8 cellular contexts compared by ENCODE assay signal in the genomic region with DNA sequence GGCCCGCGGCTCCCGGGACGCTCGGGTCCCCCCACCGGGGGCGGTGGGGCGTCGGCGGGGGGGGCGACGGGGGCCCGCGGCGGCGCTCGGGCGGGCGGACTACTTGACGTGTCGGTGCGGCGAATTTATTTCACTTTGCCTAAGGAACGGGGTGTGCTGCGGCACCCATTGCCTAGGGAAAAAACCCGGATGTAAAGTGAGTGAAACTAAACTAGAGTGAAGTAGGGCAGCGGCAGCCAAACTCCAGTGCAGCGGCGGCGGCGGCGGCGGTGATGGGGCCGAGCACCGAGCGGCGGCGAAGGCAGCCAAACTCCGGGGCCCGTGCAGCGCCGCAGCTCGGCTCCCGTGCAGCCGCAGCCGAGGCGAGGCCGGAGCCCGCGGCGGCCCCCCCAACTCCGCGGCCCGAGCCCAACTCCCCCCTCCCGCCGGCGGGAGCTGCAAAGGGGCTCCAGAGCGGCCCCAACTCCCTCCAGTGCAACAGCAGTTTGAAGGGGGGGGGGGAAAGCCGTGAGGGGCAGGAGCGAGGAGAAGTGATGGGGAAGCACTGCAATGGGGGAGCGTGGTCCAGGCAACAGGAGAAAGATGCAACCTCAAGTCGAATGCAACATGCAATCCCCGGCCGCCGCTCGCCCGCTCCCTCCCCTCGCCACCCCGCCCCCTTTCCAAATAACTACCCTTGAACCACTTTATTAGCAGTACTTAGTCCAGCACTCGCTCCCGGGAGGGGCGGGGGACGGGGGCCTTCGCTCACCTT. TPM values are rescaled to one million over a fixed set of nuclear protein-coding genes. Genes with fewer than 3 reads are reported as not detected.
A peak's percentile ranks its signal among the peaks of the same experiment; 100 is the strongest.
DNase-seq lines count a peak whose midpoint lies in the region; ATAC-seq, FAIRE-seq and TF ChIP-seq lines count a peak whose summit lies in the region.

No MANE protein-coding gene starts in this region.

- H3K9ac ChIP-seq in keratinocyte (ENCODE audit: control insufficient read depth, extremely low read depth, insufficient read depth, low read length), result peak overlapping the region; percentile 70

- H2AFZ ChIP-seq in keratinocyte (ENCODE audit: control insufficient read depth, low read length), result peak overlapping the region; percentile 93

- intact Hi-C loops in activated B cell treated with CpG ODN at 0.5 μM for 24 hours (cut with micrococcal nuclease), result loop anchor here (1.0 to 10.0 kb wide), 11 partner anchors 9 to 578 kb away; partner anchors contain the start of genes ARHGAP1, ATG13, CRY2 and DGKZ

- no peaks in the 10 kb centered on the region for H3K9me1 ChIP-seq in keratinocyte (ENCODE audit: control insufficient read depth, extremely low read depth, insufficient read depth, low read length)

- H3K27ac ChIP-seq in caudate nucleus (ENCODE audit: low read depth, low read length), result peak overlapping the region; percentile 87
- peak overlapping the region; percentile 47 for H3K27ac ChIP-seq in keratinocyte (ENCODE audit: control insufficient read depth, insufficient read depth, low read length)

- no peaks in the 10 kb centered on the region for H3K9me3 Mint-ChIP-seq in activated B cell treated with CpG ODN at 0.5 μM for 24 hours

- H3K4me1 ChIP-seq in keratinocyte (ENCODE audit: control insufficient read depth, extremely low read depth, insufficient read depth, low read length), result peaks cover 9% of the 10 kb centered on the region

- TF ChIP-seq CTCF in activated B cell treated with CpG ODN at 0.5 μM for 24 hours (IDR thresholded peaks at IDR 0.05) (no peak), keratinocyte (optimal IDR thresholded peaks at IDR 0.05 in 1 of 3, IDR thresholded peaks at IDR 0.05 in 1 of 3, conservative IDR thresholded peaks at IDR 0.05 in 1 of 3; ENCODE audit: extremely low read depth in 1 of 3, insufficient read depth in 2 of 3, low read length in 3 of 3) (no peak)

- dilution Hi-C loops in keratinocyte (cut with MboI; ENCODE audit: extremely low pct_ligation_motif_present, low sequenced_read_pairs), result no loop called here

- H4K20me1 ChIP-seq in keratinocyte (ENCODE audit: control insufficient read depth, extremely low read depth, insufficient read depth, low read length), result no peaks in the 10 kb centered on the region

- H3K27me3 ChIP-seq in keratinocyte (ENCODE audit: control insufficient read depth, extremely low read depth, insufficient read depth, low read length), result no peaks in the 10 kb centered on the region

- in situ Hi-C loops in ACHN (cut with HindIII; ENCODE audit: low pct_ligation_motif_present, low pct_unique_long_range_greater_than_20kb, low sequenced_read_pairs), result no loop called here

- DNase-seq in ACHN, result peak; percentile 92
- DNase-seq in NCI-H2196 treated with DMSO at 0.1 percent for 48 hours (lab: John Stamatoyannopoulos, UW; ENCODE audit: unreplicated experiment), result peak; percentile 75
- no peak for DNase-seq in activated B cell treated with CpG ODN at 0.5 μM for 24 hours
- DNase-seq in caudate nucleus (lab: John Stamatoyannopoulos, UW), result peak in 55 of 61 donors; percentile 41 to 91 (median 78)
- DNase-seq in keratinocyte (ENCODE audit: low read depth, low spot score), result peak; percentile 33
- peak; percentile 58 to 63 (median 62) for DNase-seq in stimulated activated CD4-positive, alpha-beta T cell treated with anti-CD3 and anti-CD28 coated beads, Interleukin-12 subunit alpha, Interleukin-12 subunit beta, amount 100 ng/mL, for 48 hours (ENCODE audit: low read depth in 2 of 3, low spot score in 1 of 3)

- peak overlapping the region; percentile 87 for H3K4me3 Mint-ChIP-seq in activated B cell treated with CpG ODN at 0.5 μM for 24 hours

- H3K4me2 ChIP-seq in keratinocyte (ENCODE audit: control insufficient read depth, extremely low read depth, insufficient read depth, low read depth, low read length), result peak overlapping the region; percentile 87

- POLR2A ChIA-PET in activated B cell treated with CpG ODN at 0.5 μM for 24 hours (lab: Charles Lee), result interaction anchor here (1.1 to 1.3 kb wide), 2 partner anchors 39 to 275 kb away, joined by 3 to 4 read pairs; partner anchors contain the start of gene CRY2

- H3K4me3 ChIP-seq in keratinocyte (ENCODE audit: control insufficient read depth in 2 of 3, extremely low read depth in 1 of 3, insufficient read depth in 2 of 3, low read depth in 1 of 3, low read length in 3 of 3), result peak overlapping the region; percentile 60 to 91 (median 76)

- H3K27me3 Mint-ChIP-seq in activated B cell treated with CpG ODN at 0.5 μM for 24 hours, result no peaks in the 10 kb centered on the region

- H3K36me3 Mint-ChIP-seq in activated B cell treated with CpG ODN at 0.5 μM for 24 hours (ENCODE audit: low read depth), result peaks cover 12% of the 10 kb centered on the region

- no peaks in the 10 kb centered on the region for H3K9me3 ChIP-seq in keratinocyte (ENCODE audit: control insufficient read depth, low read depth, low read length)

- FAIRE-seq in keratinocyte (lab: Jason Lieb, UNC), result no peak

- CTCF ChIA-PET in activated B cell treated with CpG ODN at 0.5 μM for 24 hours (lab: Charles Lee), result no interaction called here

- ATAC-seq in GM18870 (IDR thresholded peaks at IDR 0.05; ENCODE audit: unreplicated experiment) (peak; percentile 48), HG03103 (IDR thresholded peaks at IDR 0.05; ENCODE audit: low read depth, unreplicated experiment) (peak; percentile 26), activated B cell treated with CpG ODN at 0.5 μM for 24 hours (ENCODE audit: low read depth) (peak; percentile 47)

- no peaks in the 10 kb centered on the region for H3K36me3 ChIP-seq in keratinocyte (ENCODE audit: control insufficient read depth in 2 of 2, extremely low read depth in 1 of 2, insufficient read depth in 2 of 2, low read length in 2 of 2)

- peak overlapping the region; percentile 91 for H3K27ac Mint-ChIP-seq in activated B cell treated with CpG ODN at 0.5 μM for 24 hours

- peaks cover 29% of the 10 kb centered on the region for H3K79me2 ChIP-seq in keratinocyte (ENCODE audit: control insufficient read depth, insufficient read depth, low read length)

- H3K4me1 Mint-ChIP-seq in activated B cell treated with CpG ODN at 0.5 μM for 24 hours, result peaks cover 30% of the 10 kb centered on the region

RNA-seq across cellular contexts. Expression of gene PHF21A, which starts 0.6 kb away (rescaled TPM):
- 63.2 and 71.0 TPM in 2 replicates for total RNA-seq in activated B cell treated with CpG ODN at 0.5 μM for 24 hours
- 10.8 to 16.1 TPM (median 11.7 TPM) in 3 replicates for polyA plus RNA-seq in keratinocyte
- polyA plus RNA-seq in keratinocyte (2011; ENCODE audit: low read depth), result 62.2 TPM
- 13.9 and 14.3 TPM in 2 replicates for polyA plus RNA-seq in keratinocyte (2011; cell fraction: cytosol; rRNA removed)
- polyA plus RNA-seq in keratinocyte (2011; cell fraction: nucleus; rRNA removed), result 39.6 and 45.4 TPM in 2 replicates
- polyA plus RNA-seq in keratinocyte (2012; ENCODE audit: low replicate concordance), result 12.0 and 13.3 TPM in 2 replicates
- polyA minus RNA-seq in keratinocyte, result 11.6 to 19.3 TPM (median 13.3 TPM) in 3 replicates
- polyA minus RNA-seq in keratinocyte (2011; cell fraction: cytosol; rRNA and poly(A)+ RNA removed), result 10.0 TPM
- polyA minus RNA-seq in keratinocyte (2011; cell fraction: nucleus; rRNA and poly(A)+ RNA removed), result 10.9 and 32.7 TPM in 2 replicates
